Comparison of ENCODE assay signal across 8 cellular contexts in the genomic region with DNA sequence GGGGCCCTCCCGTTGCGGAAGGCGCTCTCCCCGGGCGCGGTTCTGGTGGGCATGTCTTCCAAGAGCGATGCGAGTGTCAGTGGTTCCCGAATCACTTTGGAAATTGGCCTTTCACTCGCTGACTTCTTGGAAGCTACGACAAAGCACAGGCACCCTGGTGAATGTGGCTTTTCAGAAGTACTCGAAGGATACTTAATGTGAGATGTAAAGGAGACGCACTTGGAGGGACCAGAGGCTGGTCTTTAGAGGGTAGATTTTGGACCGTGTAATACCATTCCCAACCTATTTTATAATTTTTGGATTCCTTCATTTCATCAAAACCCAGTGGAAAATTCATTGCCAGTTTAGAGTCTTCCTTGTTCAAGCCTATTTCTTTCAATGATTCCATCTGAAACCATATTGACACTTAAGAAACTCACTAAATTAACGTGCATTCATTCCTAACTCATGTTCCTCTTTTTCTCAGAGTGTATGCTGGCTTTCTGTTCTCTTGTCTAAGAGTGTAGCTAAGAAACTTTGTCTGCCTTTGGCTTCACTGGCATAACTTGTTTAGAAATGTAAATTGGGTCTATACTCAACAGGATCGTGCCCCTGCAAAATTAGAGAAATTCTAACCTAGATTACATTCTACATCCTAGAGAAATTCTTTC. TPM values are rescaled to one million over a fixed set of nuclear protein-coding genes. Genes with fewer than 3 reads are reported as not detected.
DNase-seq lines count a peak whose midpoint lies in the region; TF ChIP-seq lines count a peak whose summit lies in the region.

No MANE protein-coding gene starts in this region.

- H3K4me1 Mint-ChIP-seq in H9, result peaks cover 13 to 18% of the 10 kb centered on the region in 2 experiments

- H3K9me3 ChIP-seq in H9 (ENCODE audit: control insufficient read depth, low read depth, low read length) (no peaks in the 10 kb centered on the region), mammary epithelial cell (replicated peaks; ENCODE audit: insufficient read depth, low read length) (no peaks in the 10 kb centered on the region), liver (ENCODE audit: control insufficient read depth in 4 of 4, low read length in 3 of 4) (no peaks in the 10 kb centered on the region), thymus (ENCODE audit: control insufficient read depth) (no peaks in the 10 kb centered on the region)

- peak overlapping the region; percentile 61 for H3K9ac ChIP-seq in H9 (ENCODE audit: extremely low read depth, insufficient read length, low read length)
- peak overlapping the region; percentile 67 for H3K9ac ChIP-seq in mammary epithelial cell (ENCODE audit: insufficient read depth, low read length)
- H3K9ac ChIP-seq in liver (ENCODE audit: low read depth in 1 of 2, low read length in 2 of 2), result peak overlapping the region in 1 of 2 donors; percentile 45

- H2BK120ac ChIP-seq in H9 (ENCODE audit: low read depth, low read length, poor library complexity, severe bottlenecking), result no peak overlapping the region

- H3K36me3 ChIP-seq in mammary epithelial cell (ENCODE audit: insufficient read depth, low read length) (no peaks in the 10 kb centered on the region), liver (ENCODE audit: control insufficient read depth in 4 of 4, insufficient read depth in 3 of 4, low read depth in 1 of 4, low read length in 3 of 4) (no peaks in the 10 kb centered on the region), thymus (ENCODE audit: control insufficient read depth, insufficient read depth) (no peaks in the 10 kb centered on the region)

- no peak overlapping the region for H3K14ac ChIP-seq in H9 (ENCODE audit: insufficient read depth, low read length)

- peak overlapping the region; percentile 84 to 90 for H3K4me3 Mint-ChIP-seq in H9

- peak overlapping the region in 1 of 3 experiments; percentile 77; a peak in 1 of 7 replicates for H3K27ac Mint-ChIP-seq in H9

- H3K4me3 ChIP-seq in mammary epithelial cell (replicated peaks in 1 of 3; ENCODE audit: insufficient read depth in 1 of 3, low read depth in 2 of 3, low read length in 3 of 3) (peak overlapping the region; percentile 86 to 98 (median 86)), liver (ENCODE audit: low read depth in 1 of 3, low read length in 3 of 3) (peak overlapping the region; percentile 73 to 97 (median 73)), thymus (ENCODE audit: low read length) (peak overlapping the region; percentile 71)

- H3K27me3 Mint-ChIP-seq in H9 (ENCODE audit: low read depth), result peaks cover 15% of the 10 kb centered on the region

- H3K27ac ChIP-seq in H9 (ENCODE audit: insufficient read length, low read depth, low read length) (no peak overlapping the region), mammary epithelial cell (ENCODE audit: insufficient read depth, low read depth, low read length) (peak overlapping the region; percentile 56), liver (ENCODE audit: low read depth in 1 of 2, low read length in 2 of 2) (peak overlapping the region in 1 of 2 donors; percentile 77), thymus (ENCODE audit: low read depth) (peak overlapping the region; percentile 82)

- BruUV-seq in mammary epithelial cell (replicated peaks; lab: Mats Ljungman, UMichigan), result TSS peak; percentile 59

- no peaks in the 10 kb centered on the region for H3K9me3 Mint-ChIP-seq in H9

- H3K4me1 ChIP-seq in H9 (ENCODE audit: insufficient read depth, low read length) (no peaks in the 10 kb centered on the region), mammary epithelial cell (ENCODE audit: insufficient read depth, low read length) (peaks cover 3% of the 10 kb centered on the region), liver (ENCODE audit: control insufficient read depth in 4 of 4, insufficient read depth in 4 of 4, low read length in 3 of 4) (peaks cover 0 to 7% (median 4%) of the 10 kb centered on the region in 4 donors), thymus (ENCODE audit: control insufficient read depth, insufficient read depth, low read length) (peaks cover 8% of the 10 kb centered on the region)

- no peak overlapping the region for H2BK5ac ChIP-seq in H9 (ENCODE audit: insufficient read length, low read length)

- no peak overlapping the region for H3K4ac ChIP-seq in H9 (ENCODE audit: low read depth, low read length)

- no peak overlapping the region for H4K5ac ChIP-seq in H9 (ENCODE audit: insufficient read length, low read depth, low read length)

- no peak overlapping the region for H3K23ac ChIP-seq in H9 (ENCODE audit: insufficient read length, low read depth, low read length)

- DNase-seq in NCI-H1105 treated with DMSO at 0.1 percent for 48 hours (lab: John Stamatoyannopoulos, UW), result peak; percentile 48
- DNase-seq in NCI-H1105 (lab: John Stamatoyannopoulos, UW), result no peak
- DNase-seq in H9, result no peak
- peak; percentile 56 for DNase-seq in NCI-H146 (lab: John Stamatoyannopoulos, UW)
- no peak for DNase-seq in mammary epithelial cell
- DNase-seq in AG20443 (ENCODE audit: low spot score), result no peak

- peaks cover 0 to 18% (median 16%) of the 10 kb centered on the region in 3 experiments; a peak in 5 of 7 replicates for H3K36me3 Mint-ChIP-seq in H9 (ENCODE audit: insufficient read depth in 1 of 3, low read depth in 3 of 3)

- peaks cover 6% of the 10 kb centered on the region for H3K23me2 ChIP-seq in H9 (ENCODE audit: insufficient read length, low read depth, low read length, poor library complexity, severe bottlenecking)

- intact Hi-C loops in mammary epithelial cell (cut with micrococcal nuclease), result no loop called here

- TF ChIP-seq CTCF in H9 (conservative IDR thresholded peaks at IDR 0.05), result no peak
- no peak for TF ChIP-seq CTCF in mammary epithelial cell (conservative IDR thresholded peaks at IDR 0.05 in 1 of 2, IDR thresholded peaks at IDR 0.05 in 1 of 2; ENCODE audit: extremely low read depth in 1 of 2, insufficient read depth in 1 of 2, low read depth in 1 of 2, low read length in 2 of 2)
- TF ChIP-seq CTCF in liver (IDR thresholded peaks at IDR 0.05; ENCODE audit: low read depth, low read length, missing input control), result no peak

- H3K79me1 ChIP-seq in H9 (ENCODE audit: insufficient read depth, low read depth, low read length, poor library complexity, severe bottlenecking), result no peaks in the 10 kb centered on the region

- CTCF ChIA-PET in mammary epithelial cell (lab: Charles Lee; ENCODE audit: low non-redundant PET), result no interaction called here

- H2AFZ ChIP-seq in H9 (ENCODE audit: low read length) (no peak overlapping the region), mammary epithelial cell (ENCODE audit: low read depth, low read length) (peak overlapping the region; percentile 99)

- no peaks in the 10 kb centered on the region for H4K20me1 ChIP-seq in H9 (ENCODE audit: control insufficient read depth, insufficient read depth, insufficient read length)
- no peaks in the 10 kb centered on the region for H4K20me1 ChIP-seq in mammary epithelial cell (ENCODE audit: insufficient read depth, low read length)

- no peak overlapping the region for H3K56ac ChIP-seq in H9 (ENCODE audit: insufficient read length, low read depth, low read length)

- H3K79me2 ChIP-seq in H9 (ENCODE audit: insufficient read depth, low read length) (no peaks in the 10 kb centered on the region), mammary epithelial cell (ENCODE audit: insufficient read depth, low read length) (no peaks in the 10 kb centered on the region)

- H3K4me2 ChIP-seq in H9 (ENCODE audit: insufficient read depth, insufficient read length, low read length), result peak overlapping the region; percentile 84
- H3K4me2 ChIP-seq in mammary epithelial cell (ENCODE audit: insufficient read depth, low read depth, low read length), result peak overlapping the region; percentile 96

- H2BK12ac ChIP-seq in H9 (ENCODE audit: insufficient read length, low read depth, low read length), result no peak overlapping the region

- H2AK5ac ChIP-seq in H9 (ENCODE audit: insufficient read length, low read length), result no peak overlapping the region

- H4K8ac ChIP-seq in H9 (replicated peaks; ENCODE audit: insufficient read length, low read depth, low read length), result no peak overlapping the region

- in situ Hi-C loops in mammary epithelial cell (cut with MboI; ENCODE audit: low sequenced_read_pairs in 2 of 2), result no loop called here

- TF ChIP-seq RAD21 in liver (IDR thresholded peaks at IDR 0.05), result no peak

- H3K27me3 ChIP-seq in H9 (ENCODE audit: insufficient read depth, low read length) (no peaks in the 10 kb centered on the region), mammary epithelial cell (ENCODE audit: insufficient read depth, low read length) (no peaks in the 10 kb centered on the region), liver (ENCODE audit: control insufficient read depth in 4 of 4, insufficient read depth in 4 of 4, low read length in 3 of 4) (no peaks in the 10 kb centered on the region), thymus (ENCODE audit: control insufficient read depth, insufficient read depth) (no peaks in the 10 kb centered on the region)

- dilution Hi-C loops in mammary epithelial cell (cut with HindIII; ENCODE audit: low sequenced_read_pairs), result no loop called here

- no peak overlapping the region for H2BK20ac ChIP-seq in H9 (ENCODE audit: low read depth, low read length, poor library complexity, severe bottlenecking)

- no peak overlapping the region for H2BK15ac ChIP-seq in H9 (ENCODE audit: low read depth, low read length)

- WGBS in H9 (ENCODE audit: extremely low coverage, insufficient read length, low lambda C conversion rate), result no CpG with 5 or more reads among the region's 16 CpGs
- 14% methylated on average over 13 of the region's 16 CpGs for WGBS in mammary epithelial cell (ENCODE audit: low coverage, missing lambda C conversion rate)
- WGBS in liver, result 9% methylated on average over 16 of the region's 16 CpGs
- WGBS in thymus, result 9% methylated on average over 16 of the region's 16 CpGs

- no peak overlapping the region for H4K91ac ChIP-seq in H9 (ENCODE audit: insufficient read length, low read depth, low read length)

- H3T11ph ChIP-seq in H9 (ENCODE audit: low read length), result no peak overlapping the region

- no peak overlapping the region for H3K18ac ChIP-seq in H9 (ENCODE audit: insufficient read length, low read depth, low read length)

TF ChIP-seq in liver, 16 proteins besides CTCF, POLR2A, EP300 and RAD21 (continues in another document):
- no peak for TF ChIP-seq HNF4A (conservative IDR thresholded peaks at IDR 0.05)
- TF ChIP-seq YY1 (IDR thresholded peaks at IDR 0.05), result no peak
- no peak for TF ChIP-seq EGR1 (IDR thresholded peaks at IDR 0.05; ENCODE audit: low read depth in 2 of 2)
- TF ChIP-seq FOXA1 (IDR thresholded peaks at IDR 0.05), result no peak
- TF ChIP-seq JUND (IDR thresholded peaks at IDR 0.05), result no peak

RNA-seq across cellular contexts. Expression of a gene that starts 0.6 kb away (rescaled TPM):
- total RNA-seq in H9 (2021), result 77.7 and 77.8 TPM in 2 replicates
- total RNA-seq in mammary epithelial cell, result 10 to 100 TPM; 29.7 to 50.2 TPM
- 27.3 TPM for polyA plus RNA-seq in mammary epithelial cell
- polyA minus RNA-seq in mammary epithelial cell, result 37.9 TPM
- total RNA-seq in liver, result 10 to 100 TPM in 1 of 2 donors, 1 to 10 TPM in 1; 4.9 to 10.3 TPM
- polyA plus RNA-seq in liver, result 1 to 10 TPM in 1 of 2 donors, under 1 TPM in 1; 0.99 to 4.4 TPM
- 14.1 TPM for polyA plus RNA-seq in thymus

RNA-seq across cellular contexts. Expression of a gene that starts 17.2 kb away (rescaled TPM):
- total RNA-seq in H9 (2021) (not detected in 2 replicates), mammary epithelial cell (not detected), liver (not detected)
- polyA plus RNA-seq in mammary epithelial cell (not detected), liver (not detected), thymus (not detected)
- not detected for polyA minus RNA-seq in mammary epithelial cell

Comparison
In these comparisons a context has a peak if more than half of its experiments do, and no peak if none do; other contexts are left out.
1. DNase-seq: peak in NCI-H1105 treated with DMSO at 0.1 percent for 48 hours (single experiment) and NCI-H146 (single experiment); none in NCI-H1105 (single experiment), H9 (single experiment), mammary epithelial cell (single experiment) and AG20443 (single experiment).
2. Peak in every context shown above with its lines, with median percentiles within 50 percentile points of each other: H3K4me3 ChIP-seq.